Comparison of ENCODE assay signal across 1 cellular context in genomic region chr17:64448665-64449512, GRCh38.
TF ChIP-seq lines count a peak whose summit lies in the region.

A gene with protein sequence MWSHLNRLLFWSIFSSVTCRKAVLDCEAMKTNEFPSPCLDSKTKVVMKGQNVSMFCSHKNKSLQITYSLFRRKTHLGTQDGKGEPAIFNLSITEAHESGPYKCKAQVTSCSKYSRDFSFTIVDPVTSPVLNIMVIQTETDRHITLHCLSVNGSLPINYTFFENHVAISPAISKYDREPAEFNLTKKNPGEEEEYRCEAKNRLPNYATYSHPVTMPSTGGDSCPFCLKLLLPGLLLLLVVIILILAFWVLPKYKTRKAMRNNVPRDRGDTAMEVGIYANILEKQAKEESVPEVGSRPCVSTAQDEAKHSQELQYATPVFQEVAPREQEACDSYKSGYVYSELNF (plus strand): TSS chr17:64449115. CDS start chr17:64449169, 54 bp downstream.

TF ChIP-seq in endothelial cell of umbilical vein, 7 proteins besides CTCF, POLR2A, EP300 and RAD21:
- TF ChIP-seq POLR2AphosphoS5 (IDR thresholded peaks at IDR 0.05; ENCODE audit: insufficient read depth, low read depth, low read length): peak; percentile 39
- TF ChIP-seq, protein P1, sequence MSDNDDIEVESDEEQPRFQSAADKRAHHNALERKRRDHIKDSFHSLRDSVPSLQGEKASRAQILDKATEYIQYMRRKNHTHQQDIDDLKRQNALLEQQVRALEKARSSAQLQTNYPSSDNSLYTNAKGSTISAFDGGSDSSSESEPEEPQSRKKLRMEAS (IDR thresholded peaks at IDR 0.05; ENCODE audit: insufficient read depth, insufficient read length): no peak
- TF ChIP-seq MYC (IDR thresholded peaks at IDR 0.05; ENCODE audit: low read depth, low read length): no peak
- TF ChIP-seq FOS (IDR thresholded peaks at IDR 0.05; ENCODE audit: borderline replicate concordance, insufficient read depth, low read length): peak; percentile 71
- peak; percentile 88 for TF ChIP-seq JUN (IDR thresholded peaks at IDR 0.05; ENCODE audit: borderline replicate concordance, insufficient read depth, insufficient read length, low read depth)
